10 cellular contexts compared by ENCODE assay signal in the genomic region with DNA sequence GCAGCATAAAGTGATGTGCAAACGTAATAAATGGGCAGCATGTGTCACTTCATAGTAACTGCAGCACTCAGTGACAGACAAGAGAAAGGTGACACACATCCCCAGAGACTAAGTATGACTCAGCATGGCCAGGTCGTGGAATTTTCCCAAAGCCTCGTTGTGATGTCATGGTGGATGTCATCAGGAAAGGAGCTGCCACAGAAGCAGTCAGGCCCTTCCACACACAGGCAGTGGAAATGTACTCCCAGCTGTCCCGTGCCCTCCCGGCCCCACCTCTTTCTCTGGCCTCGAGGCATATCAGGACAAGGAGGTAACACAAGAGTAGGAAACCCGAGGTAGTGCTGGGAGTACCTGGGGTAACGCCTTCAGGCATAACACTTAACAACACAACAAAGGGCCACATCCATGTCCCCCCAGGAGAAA. TPM values are rescaled to one million over a fixed set of nuclear protein-coding genes. Genes with fewer than 3 reads are reported as not detected.
A peak's percentile ranks its signal among the peaks of the same experiment; 100 is the strongest.
DNase-seq lines count a peak whose midpoint lies in the region; ATAC-seq and TF ChIP-seq lines count a peak whose summit lies in the region.
"Had no signal": no experiment of that assay in that cellular context is flagged by ENCODE, and none has a peak within 500 bp of the region (broad histone marks: within the 10 kb centered on the region; RNA-seq: fewer than 3 reads in every experiment).

No MANE protein-coding gene starts in this region.

- no peaks in the 10 kb centered on the region for H3K9me3 ChIP-seq in Panc1 (ENCODE audit: control insufficient read depth, insufficient read depth, low read depth, low read length)
- H3K9me3 ChIP-seq: BLaER1 treated with 17β-estradiol and CSF1 and Interleukin-3, amounts not matched to agents 10 nM and 100 nM had no signal

- CTCF ChIA-PET in Panc1 (lab: Charles Lee) = interaction anchor here (0.5 kb wide), 1 partner anchor 1503 kb away, joined by 3 read pairs; no protein-coding TSS in a partner anchor

- no peaks in the 10 kb centered on the region for H3K27me3 ChIP-seq in Panc1 (ENCODE audit: control insufficient read depth, insufficient read depth, low read length)
- H3K27me3 ChIP-seq: BLaER1 treated with 17β-estradiol and CSF1 and Interleukin-3, amounts not matched to agents 10 nM and 100 nM had no signal

- BruUV-seq in Panc1 (replicated peaks; lab: Mats Ljungman, UMichigan) = no TSS peak

- intact Hi-C loops in Panc1 (cut with micrococcal nuclease; ENCODE audit: unreplicated experiment) = no loop called here

- DNase-seq in NCI-H2196 (lab: John Stamatoyannopoulos, UW; ENCODE audit: unreplicated experiment) (peak; percentile 10), NCI-H2196 treated with DMSO at 0.1 percent for 48 hours (lab: John Stamatoyannopoulos, UW; ENCODE audit: unreplicated experiment) (no peak), Panc1 (ENCODE audit: low read depth, low spot score) (peak; percentile 91), epithelial cell of proximal tubule (ENCODE audit: low read depth) (peak; percentile 80), renal cortical epithelial cell (ENCODE audit: low read depth) (peak; percentile 89), hippocampal formation (lab: John Stamatoyannopoulos, UW) (no peak)

- in situ Hi-C loops in Panc1 (cut with HindIII; ENCODE audit: low pct_unique_long_range_greater_than_20kb, low sequenced_read_pairs) = no loop called here

- POLR2A ChIA-PET in Panc1 (lab: Charles Lee) = interaction anchor here (0.5 to 0.7 kb wide), 2 partner anchors 26 to 76 kb away, joined by 3 to 4 read pairs; no protein-coding TSS in a partner anchor

- H3K4me1 ChIP-seq in Panc1 (ENCODE audit: control insufficient read depth, insufficient read depth, low read length) = peaks cover 15% of the 10 kb centered on the region

- TF ChIP-seq CTCF in Panc1 (IDR thresholded peaks at IDR 0.05) (no peak), epithelial cell of proximal tubule (conservative IDR thresholded peaks at IDR 0.05; ENCODE audit: low read depth, low read length) (no peak)

- H3K27ac ChIP-seq in Panc1 (ENCODE audit: low read length) = peak overlapping the region; percentile 64
- H3K27ac ChIP-seq: BLaER1 treated with 17β-estradiol and CSF1 and Interleukin-3, amounts not matched to agents 10 nM and 100 nM; SK-N-MC had no signal

- ATAC-seq in Panc1 = peak; percentile 90
- no peak for ATAC-seq in GM21786 (IDR thresholded peaks at IDR 0.05; ENCODE audit: unreplicated experiment)
- no peak for ATAC-seq in HG03432 (IDR thresholded peaks at IDR 0.05; ENCODE audit: unreplicated experiment)

- no peak overlapping the region for H3K4me3 ChIP-seq in Panc1 (ENCODE audit: low read depth in 2 of 2, low read length in 2 of 2)
- H3K4me3 ChIP-seq in epithelial cell of proximal tubule (ENCODE audit: low read depth, low read length) = no peak overlapping the region
- H3K4me3 ChIP-seq: BLaER1 treated with 17β-estradiol and CSF1 and Interleukin-3, amounts not matched to agents 10 nM and 100 nM; SK-N-MC had no signal

- H3K36me3 ChIP-seq in Panc1 (ENCODE audit: control insufficient read depth, insufficient read depth, low read length) = no peaks in the 10 kb centered on the region

RNA-seq across cellular contexts. Expression of a gene that starts 8.1 kb away (rescaled TPM):
- total RNA-seq in Panc1 (2021; ENCODE audit: unreplicated experiment) (12.8 TPM), epithelial cell of proximal tubule (4.7 and 10.6 TPM in 2 replicates), renal cortical epithelial cell (5.4 and 9.5 TPM in 2 replicates)
- 13.6 TPM for polyA plus RNA-seq in Panc1 (2012; ENCODE audit: insufficient read length)

RNA-seq across cellular contexts. Expression of a gene that starts 25.0 kb away (rescaled TPM):
- total RNA-seq in Panc1 (2021; ENCODE audit: unreplicated experiment) = 0.28 TPM
- polyA plus RNA-seq in Panc1 (2012; ENCODE audit: insufficient read length) = 0.24 TPM
- not detected in 2 replicates for total RNA-seq in epithelial cell of proximal tubule
- total RNA-seq in renal cortical epithelial cell = not detected in 2 replicates

Comparison
In these comparisons a context has a peak if more than half of its experiments do, and no peak if none do; other contexts are left out.
1. DNase-seq: peak in NCI-H2196 (single experiment), Panc1 (single experiment), epithelial cell of proximal tubule (single experiment) and renal cortical epithelial cell (single experiment); none in NCI-H2196 treated with DMSO at 0.1 percent for 48 hours (single experiment) and hippocampal formation (0 of 2).